1 cellular context compared by ENCODE assay signal in genomic region chr2:16196687-16197503, GRCh38.
TF ChIP-seq lines count a peak whose summit lies in the region.

No MANE protein-coding gene starts in this region.

TF ChIP-seq in HepG2, 621 proteins besides CTCF, POLR2A, EP300 and RAD21 (continued from another document and continues in another):
- TF ChIP-seq PAX8 (CRISPR knock-in tag; IDR thresholded peaks at IDR 0.05; ENCODE audit: borderline replicate concordance) (no peak), FOXK1 (CRISPR knock-in tag; IDR thresholded peaks at IDR 0.05; ENCODE audit: borderline replicate concordance, low read depth) (peak; percentile 76; the same call in 1 of the 2 replicates), ZFAT (CRISPR knock-in tag; conservative IDR thresholded peaks at IDR 0.05) (no peak), ZNF678 (CRISPR knock-in tag; IDR thresholded peaks at IDR 0.05) (no peak), TCF7 (IDR thresholded peaks at IDR 0.05; ENCODE audit: low read depth) (peak; percentile 71; the same call in 1 of the 2 replicates), ARID2 (CRISPR knock-in tag; IDR thresholded peaks at IDR 0.05; ENCODE audit: borderline replicate concordance) (no peak), KDM5A (IDR thresholded peaks at IDR 0.05; ENCODE audit: borderline replicate concordance, low read length) (no peak), EZH2 (conservative IDR thresholded peaks at IDR 0.05; ENCODE audit: low read depth, low read length) (no peak), PHF21A (CRISPR knock-in tag; IDR thresholded peaks at IDR 0.05) (peak; percentile 90), ZNF414 (CRISPR knock-in tag; IDR thresholded peaks at IDR 0.05) (peak; percentile 77; the same call in 1 of the 2 replicates), NBN (conservative IDR thresholded peaks at IDR 0.05) (no peak), ZNF292 (CRISPR knock-in tag; IDR thresholded peaks at IDR 0.05; ENCODE audit: borderline replicate concordance, low read depth) (peak; percentile 88; the same call in 1 of the 2 replicates), ZNF672 (CRISPR knock-in tag; IDR thresholded peaks at IDR 0.05) (no peak), GTF3A (CRISPR knock-in tag; conservative IDR thresholded peaks at IDR 0.05) (no peak), SMARCC2 (IDR thresholded peaks at IDR 0.05) (no peak), ATF4 (CRISPR knock-in tag; IDR thresholded peaks at IDR 0.05) (no peak), TRIM22 (IDR thresholded peaks at IDR 0.05) (no peak), EHMT2 (IDR thresholded peaks at IDR 0.05; ENCODE audit: borderline replicate concordance, low read depth, low read length) (no peak; the same call in 1 of the 2 replicates), MXD1 (CRISPR knock-in tag; IDR thresholded peaks at IDR 0.05) (no peak), ZBTB3 (CRISPR knock-in tag; IDR thresholded peaks at IDR 0.05; ENCODE audit: borderline replicate concordance, low read depth) (no peak), ZNF446 (CRISPR knock-in tag; IDR thresholded peaks at IDR 0.05) (no peak), ZNF788 (CRISPR knock-in tag; IDR thresholded peaks at IDR 0.05; ENCODE audit: borderline replicate concordance) (peak; percentile 83; the same call in 1 of the 2 replicates), ZNF225 (CRISPR knock-in tag; IDR thresholded peaks at IDR 0.05) (no peak), FOXJ3 (CRISPR knock-in tag; IDR thresholded peaks at IDR 0.05; ENCODE audit: borderline replicate concordance) (peak; percentile 89; the same call in 1 of the 2 replicates), CEBPZ (IDR thresholded peaks at IDR 0.05; ENCODE audit: low read length) (no peak), PATZ1 (CRISPR knock-in tag; IDR thresholded peaks at IDR 0.05) (peak; percentile 51; the same call in 1 of the 2 replicates), KDM3A (CRISPR knock-in tag; IDR thresholded peaks at IDR 0.05; ENCODE audit: low read depth) (peak; percentile 69; the same call in 1 of the 2 replicates), NFYC (CRISPR knock-in tag; IDR thresholded peaks at IDR 0.05) (no peak), MYNN (CRISPR knock-in tag; IDR thresholded peaks at IDR 0.05; ENCODE audit: low read depth) (no peak), ZNF549 (CRISPR knock-in tag; IDR thresholded peaks at IDR 0.05) (no peak), E2F2 (CRISPR knock-in tag; IDR thresholded peaks at IDR 0.05; ENCODE audit: borderline replicate concordance) (no peak), ZNF580 (CRISPR knock-in tag; IDR thresholded peaks at IDR 0.05; ENCODE audit: borderline replicate concordance, low read depth) (no peak; the same call in 1 of the 2 replicates), KDM6A (CRISPR knock-in tag; IDR thresholded peaks at IDR 0.05; ENCODE audit: low read depth) (peak; percentile 82), ZNF713 (CRISPR knock-in tag; IDR thresholded peaks at IDR 0.05) (no peak), ZNF646 (CRISPR knock-in tag; IDR thresholded peaks at IDR 0.05) (no peak; the same call in 1 of the 2 replicates), YEATS2 (CRISPR knock-in tag; IDR thresholded peaks at IDR 0.05; ENCODE audit: borderline replicate concordance) (peak; percentile 69; the same call in 1 of the 2 replicates), TFDP2 (CRISPR knock-in tag; IDR thresholded peaks at IDR 0.05) (no peak), ZNF574 (CRISPR knock-in tag; IDR thresholded peaks at IDR 0.05) (peak; percentile 81)
